Comparison of ENCODE assay signal across 8 cellular contexts in genomic region chr1:226002667-226003501, GRCh38. TPM values are rescaled to one million over a fixed set of nuclear protein-coding genes. Genes with fewer than 3 reads are reported as not detected.
DNase-seq lines count a peak whose midpoint lies in the region; ATAC-seq, FAIRE-seq and TF ChIP-seq lines count a peak whose summit lies in the region.

No MANE protein-coding gene starts in this region.

- 0 out of 2 replicates have a peak, but pooled peaks cover 5% of the 10 kb centered on the region for H3F3A ChIP-seq in OCI-LY1 (ENCODE audit: insufficient read depth, low read length)

- H3K4me1 Mint-ChIP-seq in CD4-positive, CD25-positive, alpha-beta regulatory T cell, result peaks cover 21 to 66% (median 36%) of the 10 kb centered on the region in 4 donors
- H3K4me1 Mint-ChIP-seq in HFFc6 (ENCODE audit: low read depth), result peaks cover 21% of the 10 kb centered on the region

- H3K4me2 ChIP-seq in OCI-LY1 (ENCODE audit: low read length) (peak overlapping the region; percentile 63), keratinocyte (ENCODE audit: control insufficient read depth, extremely low read depth, insufficient read depth, low read depth, low read length) (no peak overlapping the region)

- intact Hi-C loops in tibial artery (cut with DNase I; ENCODE audit: low total_unique reads), result loop anchor here (5.0 kb wide), 1 partner anchor 59 kb away; the partner anchor contains the start of gene H3-3A

- H3K36me3 Mint-ChIP-seq in CD4-positive, CD25-positive, alpha-beta regulatory T cell, result no peaks in the 10 kb centered on the region
- peaks cover 11% of the 10 kb centered on the region for H3K36me3 Mint-ChIP-seq in HFFc6 (ENCODE audit: low read depth)

- no peak for ATAC-seq in CD4-positive, CD25-positive, alpha-beta regulatory T cell (ENCODE audit: low read depth in 2 of 2)
- no peak for ATAC-seq in HG02970 (IDR thresholded peaks at IDR 0.05; ENCODE audit: low FRiP score, unreplicated experiment)
- ATAC-seq in GM18502 (IDR thresholded peaks at IDR 0.05; ENCODE audit: poor library complexity, unreplicated experiment), result no peak

- no peak for FAIRE-seq in keratinocyte (lab: Jason Lieb, UNC)

- in situ Hi-C loops in T47D (cut with HindIII; ENCODE audit: low pct_unique_long_range_greater_than_20kb, low sequenced_read_pairs), result no loop called here

- no peaks in the 10 kb centered on the region for H3K9me2 ChIP-seq in OCI-LY1 (ENCODE audit: low read depth, low read length)

- DNase-seq in CD4-positive, CD25-positive, alpha-beta regulatory T cell, result no peak
- peak; percentile 31 for DNase-seq in HFFc6
- peak; percentile 46 to 92 for DNase-seq in T47D (ENCODE audit: low read depth in 1 of 2, low spot score in 1 of 2)
- DNase-seq in keratinocyte (ENCODE audit: low read depth, low spot score), result no peak
- DNase-seq in tibial artery, result peak; percentile 73 to 75

- 0 out of 2 replicates have a peak, but pooled peaks cover 3% of the 10 kb centered on the region for H4K20me1 ChIP-seq in OCI-LY1 (ENCODE audit: insufficient read depth, low read length)
- H4K20me1 ChIP-seq in keratinocyte (ENCODE audit: control insufficient read depth, extremely low read depth, insufficient read depth, low read length), result no peaks in the 10 kb centered on the region

- H3K4me3 Mint-ChIP-seq in CD4-positive, CD25-positive, alpha-beta regulatory T cell, result peak overlapping the region; percentile 39 to 73 (median 60)
- H3K4me3 Mint-ChIP-seq in HFFc6, result no peak overlapping the region

- H3K9me3 ChIP-seq in CD4-positive, CD25-positive, alpha-beta regulatory T cell (ENCODE audit: control insufficient read depth in 2 of 2, low read length in 2 of 2), result no peaks in the 10 kb centered on the region
- no peaks in the 10 kb centered on the region for H3K9me3 ChIP-seq in OCI-LY1 (ENCODE audit: low read length)
- no peaks in the 10 kb centered on the region for H3K9me3 ChIP-seq in keratinocyte (ENCODE audit: control insufficient read depth, low read depth, low read length)
- no peaks in the 10 kb centered on the region for H3K9me3 ChIP-seq in tibial artery

- dilution Hi-C loops in keratinocyte (cut with MboI; ENCODE audit: extremely low pct_ligation_motif_present, low sequenced_read_pairs), result no loop called here

- H3K9ac ChIP-seq in OCI-LY1 (ENCODE audit: low read length), result peak overlapping the region; percentile 43; the same call in 1 of the 2 replicates
- H3K9ac ChIP-seq in keratinocyte (ENCODE audit: control insufficient read depth, extremely low read depth, insufficient read depth, low read length), result no peak overlapping the region

- H3K27ac ChIP-seq in CD4-positive, CD25-positive, alpha-beta regulatory T cell (ENCODE audit: insufficient read depth, low read length, poor library complexity, severe bottlenecking), result peak overlapping the region; percentile 100
- H3K27ac ChIP-seq in OCI-LY1 (ENCODE audit: low read depth, low read length, poor library complexity, severe bottlenecking) (peak overlapping the region; percentile 76), keratinocyte (ENCODE audit: control insufficient read depth, insufficient read depth, low read length) (no peak overlapping the region), tibial artery (peak overlapping the region; percentile 14 to 20)

- H2AFZ ChIP-seq in OCI-LY1 (ENCODE audit: low read length) (peak overlapping the region; percentile 59; the same call in 1 of the 2 replicates), keratinocyte (ENCODE audit: control insufficient read depth, low read length) (peak overlapping the region; percentile 18)

- H3K27me3 ChIP-seq in CD4-positive, CD25-positive, alpha-beta regulatory T cell (ENCODE audit: control insufficient read depth, insufficient read depth, low read length), result no peaks in the 10 kb centered on the region
- H3K27me3 ChIP-seq in OCI-LY1 (ENCODE audit: insufficient read depth, low read length) (no peaks in the 10 kb centered on the region), keratinocyte (ENCODE audit: control insufficient read depth, extremely low read depth, insufficient read depth, low read length) (no peaks in the 10 kb centered on the region), tibial artery (no peaks in the 10 kb centered on the region)

- H3K9me3 Mint-ChIP-seq in CD4-positive, CD25-positive, alpha-beta regulatory T cell, result no peaks in the 10 kb centered on the region
- H3K9me3 Mint-ChIP-seq in HFFc6, result no peaks in the 10 kb centered on the region

- H3K27me3 Mint-ChIP-seq in CD4-positive, CD25-positive, alpha-beta regulatory T cell, result peaks cover 12% of the 10 kb centered on the region
- peaks cover 2% of the 10 kb centered on the region; the same call in 1 of the 2 replicates for H3K27me3 Mint-ChIP-seq in HFFc6 (ENCODE audit: insufficient read depth)

- TF ChIP-seq CTCF in HFFc6 (IDR thresholded peaks at IDR 0.05) (no peak), OCI-LY1 (IDR thresholded peaks at IDR 0.05; ENCODE audit: low read length) (no peak), keratinocyte (optimal IDR thresholded peaks at IDR 0.05 in 1 of 3, IDR thresholded peaks at IDR 0.05 in 1 of 3, conservative IDR thresholded peaks at IDR 0.05 in 1 of 3; ENCODE audit: extremely low read depth in 1 of 3, insufficient read depth in 2 of 3, low read length in 3 of 3) (no peak), tibial artery (IDR thresholded peaks at IDR 0.05) (no peak)

- H3K79me2 ChIP-seq in OCI-LY1 (ENCODE audit: insufficient read depth, low read length) (peaks cover 12% of the 10 kb centered on the region), keratinocyte (ENCODE audit: control insufficient read depth, insufficient read depth, low read length) (peaks cover 13% of the 10 kb centered on the region)

- H3K36me3 ChIP-seq in CD4-positive, CD25-positive, alpha-beta regulatory T cell (ENCODE audit: control insufficient read depth, insufficient read depth, low read length), result no peaks in the 10 kb centered on the region
- H3K36me3 ChIP-seq in OCI-LY1 (ENCODE audit: insufficient read depth, low read length) (no peaks in the 10 kb centered on the region), keratinocyte (ENCODE audit: control insufficient read depth in 2 of 2, extremely low read depth in 1 of 2, insufficient read depth in 2 of 2, low read length in 2 of 2) (no peaks in the 10 kb centered on the region), tibial artery (no peaks in the 10 kb centered on the region)

- peak overlapping the region; percentile 95 to 99 (median 99) for H3K27ac Mint-ChIP-seq in CD4-positive, CD25-positive, alpha-beta regulatory T cell
- no peak overlapping the region for H3K27ac Mint-ChIP-seq in HFFc6

- H3K4me1 ChIP-seq in CD4-positive, CD25-positive, alpha-beta regulatory T cell (ENCODE audit: control insufficient read depth, insufficient read depth, low read length, poor library complexity, severe bottlenecking), result peaks cover 49% of the 10 kb centered on the region
- H3K4me1 ChIP-seq in OCI-LY1 (ENCODE audit: insufficient read depth, low read length, severe bottlenecking) (peaks cover 43% of the 10 kb centered on the region), keratinocyte (ENCODE audit: control insufficient read depth, extremely low read depth, insufficient read depth, low read length) (peaks cover 11% of the 10 kb centered on the region), tibial artery (peaks cover 0 to 18% (median 7%) of the 10 kb centered on the region in 4 donors)

- H3K4me3 ChIP-seq in CD4-positive, CD25-positive, alpha-beta regulatory T cell (ENCODE audit: low read depth, low read length), result peak overlapping the region; percentile 23
- H3K4me3 ChIP-seq in OCI-LY1 (ENCODE audit: low read depth, low read length, poor library complexity, severe bottlenecking), result peak overlapping the region; percentile 33
- no peak overlapping the region for H3K4me3 ChIP-seq in keratinocyte (ENCODE audit: control insufficient read depth in 2 of 3, extremely low read depth in 1 of 3, insufficient read depth in 2 of 3, low read depth in 1 of 3, low read length in 3 of 3)
- H3K4me3 ChIP-seq in tibial artery, result no peak overlapping the region

- no peaks in the 10 kb centered on the region for H3K9me1 ChIP-seq in keratinocyte (ENCODE audit: control insufficient read depth, extremely low read depth, insufficient read depth, low read length)

RNA-seq across cellular contexts. Expression of gene SDE2, which starts 3.7 kb away (rescaled TPM):
- 38.1 TPM for total RNA-seq in CD4-positive, CD25-positive, alpha-beta regulatory T cell
- 10 to 100 TPM in 2 of 4 donors, 1 to 10 TPM in 2; 5.9 to 11.6 (median 9.7) TPM for polyA plus RNA-seq in CD4-positive, CD25-positive, alpha-beta regulatory T cell
- 10 to 100 TPM; 16.1 to 18.1 (median 16.5) TPM for total RNA-seq in HFFc6 (2021; fragmentation: NEBNext Ultra II Directional; extraction: Animal tissue kit (Norgen Biotek cat#: 25700))
- polyA plus RNA-seq in keratinocyte, result 11.3 to 15.9 TPM (median 13.4 TPM) in 3 replicates
- polyA plus RNA-seq in keratinocyte (2011; ENCODE audit: low read depth), result 13.9 TPM
- 8.1 and 10.3 TPM in 2 replicates for polyA plus RNA-seq in keratinocyte (2011; cell fraction: cytosol; rRNA removed)
- polyA plus RNA-seq in keratinocyte (2011; cell fraction: nucleus; rRNA removed), result 14.3 and 19.8 TPM in 2 replicates
- polyA plus RNA-seq in keratinocyte (2012; ENCODE audit: low replicate concordance), result 8.5 and 10.0 TPM in 2 replicates
- 3.0 to 11.2 TPM (median 7.4 TPM) in 3 replicates for polyA minus RNA-seq in keratinocyte
- polyA minus RNA-seq in keratinocyte (2011; cell fraction: cytosol; rRNA and poly(A)+ RNA removed), result 9.6 TPM
- 8.2 and 13.8 TPM in 2 replicates for polyA minus RNA-seq in keratinocyte (2011; cell fraction: nucleus; rRNA and poly(A)+ RNA removed)

RNA-seq across cellular contexts. Expression of gene H3-3A, which starts 59.6 kb away (rescaled TPM):
- total RNA-seq in CD4-positive, CD25-positive, alpha-beta regulatory T cell, result 408 TPM
- 1,000 to 10,000 TPM in 2 of 4 donors, 100 to 1,000 TPM in 2; 858 to 1,137 (median 1,025) TPM for polyA plus RNA-seq in CD4-positive, CD25-positive, alpha-beta regulatory T cell
- 100 to 1,000 TPM; 307 to 338 (median 326) TPM for total RNA-seq in HFFc6 (2021; fragmentation: NEBNext Ultra II Directional; extraction: Animal tissue kit (Norgen Biotek cat#: 25700))
- polyA plus RNA-seq in keratinocyte, result 221 to 358 TPM (median 291 TPM) in 3 replicates
- 440 TPM for polyA plus RNA-seq in keratinocyte (2011; ENCODE audit: low read depth)
- polyA plus RNA-seq in keratinocyte (2011; cell fraction: cytosol; rRNA removed), result 184 and 205 TPM in 2 replicates
- polyA plus RNA-seq in keratinocyte (2011; cell fraction: nucleus; rRNA removed), result 69.2 and 73.1 TPM in 2 replicates
- polyA plus RNA-seq in keratinocyte (2012; ENCODE audit: low replicate concordance), result 263 and 302 TPM in 2 replicates
- 12.8 to 75.3 TPM (median 47.7 TPM) in 3 replicates for polyA minus RNA-seq in keratinocyte
- 99.0 TPM for polyA minus RNA-seq in keratinocyte (2011; cell fraction: cytosol; rRNA and poly(A)+ RNA removed)
- 17.0 and 21.1 TPM in 2 replicates for polyA minus RNA-seq in keratinocyte (2011; cell fraction: nucleus; rRNA and poly(A)+ RNA removed)

Comparison
In these comparisons a context has a peak if more than half of its experiments do, and no peak if none do; other contexts are left out.
1. DNase-seq: peak in HFFc6 (single experiment), T47D (2 of 2) and tibial artery (2 of 2); none in CD4-positive, CD25-positive, alpha-beta regulatory T cell (0 of 3) and keratinocyte (single experiment).
2. H3K4me3 ChIP-seq: peak in CD4-positive, CD25-positive, alpha-beta regulatory T cell (single experiment) and OCI-LY1 (single experiment); none in keratinocyte (0 of 3) and tibial artery (0 of 2).